1 cellular context compared by ENCODE assay signal in genomic region chr17:82134101-82134500, GRCh38.
TF ChIP-seq lines count a peak whose summit lies in the region.

No MANE protein-coding gene starts in this region.

TF ChIP-seq in WTC11, 78 proteins besides CTCF, POLR2A, EP300 and RAD21 (continued from another document):
- TF ChIP-seq ZNF317 (CRISPR knock-in tag; IDR thresholded peaks at IDR 0.05; ENCODE audit: borderline replicate concordance, low read depth) (no peak), KAT7 (CRISPR knock-in tag; IDR thresholded peaks at IDR 0.05; ENCODE audit: borderline replicate concordance) (no peak), SMAD4 (CRISPR knock-in tag; IDR thresholded peaks at IDR 0.05) (no peak)
TF ChIP-seq in WTC11: peak in this region for 0.
